In genomic region chr1:59921248-59921899, GRCh38 we compare ENCODE assay signal across 2 cellular contexts. TPM values are rescaled to one million over a fixed set of nuclear protein-coding genes. Genes with fewer than 3 reads are reported as not detected.
"Had no signal": no experiment of that assay in that cellular context is flagged by ENCODE, and none has a peak within 500 bp of the region (broad histone marks: within the 10 kb centered on the region; RNA-seq: fewer than 3 reads in every experiment).

No MANE protein-coding gene starts in this region.

RNA-seq across cellular contexts. Expression of gene CYP2J2, which starts 5.2 kb away (rescaled TPM):
- total RNA-seq: SJSA1 had no signal
- polyA plus RNA-seq: IMR-90 had no signal
